ENCODE assay signal across 8 cellular contexts in the genomic region with DNA sequence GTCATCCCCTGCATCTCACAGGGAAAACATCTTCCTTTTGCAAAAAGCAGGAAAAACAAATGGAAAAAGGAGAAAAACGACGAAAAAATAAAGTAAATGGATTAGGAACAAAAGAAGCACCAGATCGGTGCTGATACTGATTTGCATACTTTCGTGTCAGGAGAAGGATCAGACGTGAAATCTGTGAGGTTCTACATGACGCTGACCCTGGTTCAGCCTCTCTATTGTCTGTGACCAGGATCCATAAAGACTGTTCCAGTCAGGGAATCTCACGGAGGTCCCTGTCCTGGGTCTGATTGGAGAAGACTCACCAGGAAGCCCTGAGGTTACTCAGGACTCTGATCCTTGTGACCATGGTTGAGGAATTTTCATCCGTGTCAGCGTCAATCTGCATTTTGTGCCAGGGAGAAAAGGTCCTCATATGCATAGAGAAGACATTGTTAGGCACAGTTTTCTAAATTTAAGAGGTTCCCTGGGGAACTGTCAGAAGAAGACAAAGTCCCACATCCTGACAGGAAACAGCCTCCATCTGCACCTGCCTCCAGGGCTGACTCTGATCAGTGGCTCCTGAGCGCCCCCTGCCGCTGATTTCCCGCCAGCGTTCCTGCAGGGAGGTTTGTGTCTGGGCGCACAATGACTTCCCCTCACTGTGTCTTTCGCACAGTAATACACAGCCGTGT.
A peak's percentile ranks its signal among the peaks of the same experiment; 100 is the strongest.
DNase-seq lines count a peak whose midpoint lies in the region; ATAC-seq and TF ChIP-seq lines count a peak whose summit lies in the region.
"Not testable (repeated sequence)": the region's sequence is repeated elsewhere in the genome, so short reads cannot be mapped to it uniquely, and the experiment has no call there.

No MANE protein-coding gene starts in this region.

- ATAC-seq in natural killer cell treated with Interleukin-12 subunit alpha and Interleukin-12 subunit beta and Interleukin-15 and Interleukin-18, amount 100 ng/mL, for 72 hours; upper lobe of right lung: not testable (repeated sequence)

- not testable (repeated sequence) for H3K27ac ChIP-seq in upper lobe of right lung

- not testable (repeated sequence) for H3K4me1 ChIP-seq in upper lobe of right lung

- not testable (repeated sequence) for H3K27me3 ChIP-seq in MG63, upper lobe of right lung

- not testable (repeated sequence) for H3K9me3 Mint-ChIP-seq in natural killer cell treated with Interleukin-12 subunit alpha and Interleukin-12 subunit beta and Interleukin-15 and Interleukin-18, amount 100 ng/mL, for 72 hours

- H3K4me1 Mint-ChIP-seq in natural killer cell treated with Interleukin-12 subunit alpha and Interleukin-12 subunit beta and Interleukin-15 and Interleukin-18, amount 100 ng/mL, for 72 hours (ENCODE audit: low read depth in 2 of 2): not testable (repeated sequence)

- intact Hi-C loops in upper lobe of right lung (cut with DNase I): not testable (repeated sequence)

- not testable (repeated sequence) for H3K36me3 Mint-ChIP-seq in natural killer cell treated with Interleukin-12 subunit alpha and Interleukin-12 subunit beta and Interleukin-15 and Interleukin-18, amount 100 ng/mL, for 72 hours

- H3K9me3 ChIP-seq in MG63, upper lobe of right lung: not testable (repeated sequence)

- not testable (repeated sequence) for H3K4me3 ChIP-seq in MG63, upper lobe of right lung

- not testable (repeated sequence) for H3K36me3 ChIP-seq in MG63, upper lobe of right lung

- peak; percentile 42 for DNase-seq in MG63
- DNase-seq in activated CD4-positive, alpha-beta T cell treated with anti-CD3 and anti-CD28 coated beads for 48 hours: peak; percentile 97
- peak; percentile 93 to 95 for DNase-seq in activated T-cell treated with anti-CD3 and anti-CD28 coated beads, Interleukin-2, amount 50 U/mL, for 48 hours
- peak; percentile 51 for DNase-seq in central memory CD4-positive, alpha-beta T cell
- peak; percentile 69 for DNase-seq in natural killer cell treated with Interleukin-12 subunit alpha and Interleukin-12 subunit beta and Interleukin-15 and Interleukin-18, amount 100 ng/mL, for 72 hours (ENCODE audit: low spot score)
- DNase-seq in stimulated activated CD4-positive, alpha-beta T cell treated with anti-CD3 and anti-CD28 coated beads, TNF-alpha, amount 100 ng/mL, for 48 hours (ENCODE audit: low read depth in 3 of 3): peak; percentile 79 to 91 (median 81)
- peak; percentile 68 for DNase-seq in upper lobe of right lung

- peaks cover 7 to 11% of the 10 kb centered on the region in 2 donors for H3K27me3 Mint-ChIP-seq in natural killer cell treated with Interleukin-12 subunit alpha and Interleukin-12 subunit beta and Interleukin-15 and Interleukin-18, amount 100 ng/mL, for 72 hours

- H3K27ac Mint-ChIP-seq in natural killer cell treated with Interleukin-12 subunit alpha and Interleukin-12 subunit beta and Interleukin-15 and Interleukin-18, amount 100 ng/mL, for 72 hours: not testable (repeated sequence)

- not testable (repeated sequence) for H3K4me3 Mint-ChIP-seq in natural killer cell treated with Interleukin-12 subunit alpha and Interleukin-12 subunit beta and Interleukin-15 and Interleukin-18, amount 100 ng/mL, for 72 hours

- TF ChIP-seq CTCF in GM12872 (IDR thresholded peaks at IDR 0.05; ENCODE audit: insufficient read depth, low read depth, low read length) (peak; percentile 71), upper lobe of right lung (IDR thresholded peaks at IDR 0.05) (peak; percentile 35)

Comparison
In these comparisons a context has a peak if more than half of its experiments do, and no peak if none do; other contexts are left out.
1. DNase-seq: peak in every context shown above with its lines; median percentile 97 in activated CD4-positive, alpha-beta T cell treated with anti-CD3 and anti-CD28 coated beads for 48 hours; 94 in activated T-cell treated with anti-CD3 and anti-CD28 coated beads, Interleukin-2, amount 50 U/mL, for 48 hours; 81 in stimulated activated CD4-positive, alpha-beta T cell treated with anti-CD3 and anti-CD28 coated beads, TNF-alpha, amount 100 ng/mL, for 48 hours; 69 in natural killer cell treated with Interleukin-12 subunit alpha and Interleukin-12 subunit beta and Interleukin-15 and Interleukin-18, amount 100 ng/mL, for 72 hours; 68 in upper lobe of right lung; 51 in central memory CD4-positive, alpha-beta T cell; 42 in MG63.